Comparison of ENCODE assay signal across 3 cellular contexts in genomic region chr5:138091685-138092084, GRCh38.
A peak's percentile ranks its signal among the peaks of the same experiment; 100 is the strongest.
TF ChIP-seq lines count a peak whose summit lies in the region.

No MANE protein-coding gene starts in this region.

TF ChIP-seq in A549, 52 proteins besides CTCF, POLR2A, EP300 and RAD21:
- TF ChIP-seq, protein P1, sequence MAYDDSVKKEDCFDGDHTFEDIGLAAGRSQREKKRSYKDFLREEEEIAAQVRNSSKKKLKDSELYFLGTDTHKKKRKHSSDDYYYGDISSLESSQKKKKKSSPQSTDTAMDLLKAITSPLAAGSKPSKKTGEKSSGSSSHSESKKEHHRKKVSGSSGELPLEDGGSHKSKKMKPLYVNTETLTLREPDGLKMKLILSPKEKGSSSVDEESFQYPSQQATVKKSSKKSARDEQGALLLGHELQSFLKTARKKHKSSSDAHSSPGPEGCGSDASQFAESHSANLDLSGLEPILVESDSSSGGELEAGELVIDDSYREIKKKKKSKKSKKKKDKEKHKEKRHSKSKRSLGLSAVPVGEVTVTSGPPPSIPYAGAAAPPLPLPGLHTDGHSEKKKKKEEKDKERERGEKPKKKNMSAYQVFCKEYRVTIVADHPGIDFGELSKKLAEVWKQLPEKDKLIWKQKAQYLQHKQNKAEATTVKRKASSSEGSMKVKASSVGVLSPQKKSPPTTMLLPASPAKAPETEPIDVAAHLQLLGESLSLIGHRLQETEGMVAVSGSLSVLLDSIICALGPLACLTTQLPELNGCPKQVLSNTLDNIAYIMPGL (CRISPR knock-in tag; IDR thresholded peaks at IDR 0.05; ENCODE audit: borderline replicate concordance), result no peak
- no peak for TF ChIP-seq MYC (IDR thresholded peaks at IDR 0.05; ENCODE audit: borderline replicate concordance, low read length)
- TF ChIP-seq CHD4 (IDR thresholded peaks at IDR 0.05; ENCODE audit: borderline replicate concordance), result no peak
- TF ChIP-seq TFCP2L1 (CRISPR knock-in tag; IDR thresholded peaks at IDR 0.05), result no peak
- TF ChIP-seq ZC3H11A (IDR thresholded peaks at IDR 0.05), result peak; percentile 51

TF ChIP-seq in GM23338, 12 proteins besides CTCF, POLR2A, EP300 and RAD21 (continues in another document):
- TF ChIP-seq, protein P2, sequence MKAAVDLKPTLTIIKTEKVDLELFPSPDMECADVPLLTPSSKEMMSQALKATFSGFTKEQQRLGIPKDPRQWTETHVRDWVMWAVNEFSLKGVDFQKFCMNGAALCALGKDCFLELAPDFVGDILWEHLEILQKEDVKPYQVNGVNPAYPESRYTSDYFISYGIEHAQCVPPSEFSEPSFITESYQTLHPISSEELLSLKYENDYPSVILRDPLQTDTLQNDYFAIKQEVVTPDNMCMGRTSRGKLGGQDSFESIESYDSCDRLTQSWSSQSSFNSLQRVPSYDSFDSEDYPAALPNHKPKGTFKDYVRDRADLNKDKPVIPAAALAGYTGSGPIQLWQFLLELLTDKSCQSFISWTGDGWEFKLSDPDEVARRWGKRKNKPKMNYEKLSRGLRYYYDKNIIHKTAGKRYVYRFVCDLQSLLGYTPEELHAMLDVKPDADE (IDR thresholded peaks at IDR 0.05), result no peak
- TF ChIP-seq ZNF331 (CRISPR knock-in tag; IDR thresholded peaks at IDR 0.05; ENCODE audit: low read depth) (no peak), POLR2AphosphoS5 (IDR thresholded peaks at IDR 0.05; ENCODE audit: low read depth) (no peak), EZH2phosphoT487 (IDR thresholded peaks at IDR 0.05; ENCODE audit: unreplicated experiment) (no peak), ZNF114 (CRISPR knock-in tag; IDR thresholded peaks at IDR 0.05) (no peak), CREB1 (CRISPR knock-in tag; IDR thresholded peaks at IDR 0.05; ENCODE audit: low read depth) (no peak), NANOG (IDR thresholded peaks at IDR 0.05; ENCODE audit: borderline replicate concordance) (no peak), EZH2 (IDR thresholded peaks at IDR 0.05; ENCODE audit: low read depth, unreplicated experiment) (no peak), STAT1 (IDR thresholded peaks at IDR 0.05; ENCODE audit: unreplicated experiment) (no peak), JUNB (IDR thresholded peaks at IDR 0.05; ENCODE audit: unreplicated experiment) (no peak)
- TF ChIP-seq, protein P3, sequence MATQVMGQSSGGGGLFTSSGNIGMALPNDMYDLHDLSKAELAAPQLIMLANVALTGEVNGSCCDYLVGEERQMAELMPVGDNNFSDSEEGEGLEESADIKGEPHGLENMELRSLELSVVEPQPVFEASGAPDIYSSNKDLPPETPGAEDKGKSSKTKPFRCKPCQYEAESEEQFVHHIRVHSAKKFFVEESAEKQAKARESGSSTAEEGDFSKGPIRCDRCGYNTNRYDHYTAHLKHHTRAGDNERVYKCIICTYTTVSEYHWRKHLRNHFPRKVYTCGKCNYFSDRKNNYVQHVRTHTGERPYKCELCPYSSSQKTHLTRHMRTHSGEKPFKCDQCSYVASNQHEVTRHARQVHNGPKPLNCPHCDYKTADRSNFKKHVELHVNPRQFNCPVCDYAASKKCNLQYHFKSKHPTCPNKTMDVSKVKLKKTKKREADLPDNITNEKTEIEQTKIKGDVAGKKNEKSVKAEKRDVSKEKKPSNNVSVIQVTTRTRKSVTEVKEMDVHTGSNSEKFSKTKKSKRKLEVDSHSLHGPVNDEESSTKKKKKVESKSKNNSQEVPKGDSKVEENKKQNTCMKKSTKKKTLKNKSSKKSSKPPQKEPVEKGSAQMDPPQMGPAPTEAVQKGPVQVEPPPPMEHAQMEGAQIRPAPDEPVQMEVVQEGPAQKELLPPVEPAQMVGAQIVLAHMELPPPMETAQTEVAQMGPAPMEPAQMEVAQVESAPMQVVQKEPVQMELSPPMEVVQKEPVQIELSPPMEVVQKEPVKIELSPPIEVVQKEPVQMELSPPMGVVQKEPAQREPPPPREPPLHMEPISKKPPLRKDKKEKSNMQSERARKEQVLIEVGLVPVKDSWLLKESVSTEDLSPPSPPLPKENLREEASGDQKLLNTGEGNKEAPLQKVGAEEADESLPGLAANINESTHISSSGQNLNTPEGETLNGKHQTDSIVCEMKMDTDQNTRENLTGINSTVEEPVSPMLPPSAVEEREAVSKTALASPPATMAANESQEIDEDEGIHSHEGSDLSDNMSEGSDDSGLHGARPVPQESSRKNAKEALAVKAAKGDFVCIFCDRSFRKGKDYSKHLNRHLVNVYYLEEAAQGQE (IDR thresholded peaks at IDR 0.05; ENCODE audit: unreplicated experiment), result no peak

TF ChIP-seq in K562, 482 proteins besides CTCF, POLR2A, EP300 and RAD21:
- no peak for TF ChIP-seq RCOR1 (IDR thresholded peaks at IDR 0.05; ENCODE audit: borderline replicate concordance in 1 of 2, low read depth in 2 of 2, low read length in 2 of 2)
- TF ChIP-seq ZC3H11A (IDR thresholded peaks at IDR 0.05; ENCODE audit: low read depth, low read length), result peak; percentile 64; the same call in 1 of the 2 replicates
